Comparison of ENCODE assay signal across 16 cellular contexts in genomic region chrX:47849776-47850175, GRCh38. TPM values are rescaled to one million over a fixed set of nuclear protein-coding genes. Genes with fewer than 3 reads are reported as not detected.
DNase-seq lines count a peak whose midpoint lies in the region; ATAC-seq and TF ChIP-seq lines count a peak whose summit lies in the region.
"Had no signal": no experiment of that assay in that cellular context is flagged by ENCODE, and none has a peak within 500 bp of the region (broad histone marks: within the 10 kb centered on the region; RNA-seq: fewer than 3 reads in every experiment).

No MANE protein-coding gene starts in this region.

- no peaks in the 10 kb centered on the region for H3K9me2 ChIP-seq in Loucy (replicated peaks; ENCODE audit: low read depth, low read length)

- peaks cover 5% of the 10 kb centered on the region for H3K4me1 ChIP-seq in Loucy (ENCODE audit: insufficient read depth, low read length, poor library complexity, severe bottlenecking)

- no peaks in the 10 kb centered on the region for H3K9me3 Mint-ChIP-seq in central memory CD8-positive, alpha-beta T cell
- H3K9me3 Mint-ChIP-seq in stimulated activated effector memory CD8-positive, alpha-beta T cell treated with anti-CD3 and anti-CD28 coated beads, Interleukin-12 subunit alpha, Interleukin-12 subunit beta, amount 100 ng/mL, for 72 hours: no peaks in the 10 kb centered on the region
- no peaks in the 10 kb centered on the region for H3K9me3 Mint-ChIP-seq in activated CD4-positive, alpha-beta memory T cell treated with anti-CD3 and anti-CD28 coated beads for 36 hours
- H3K9me3 Mint-ChIP-seq: CD4-positive, alpha-beta memory T cell had no signal

- no peak overlapping the region for H2AFZ ChIP-seq in Loucy (ENCODE audit: low read length)

- ATAC-seq in GM18867 (IDR thresholded peaks at IDR 0.05; ENCODE audit: unreplicated experiment): peak; percentile 56
- no peak for ATAC-seq in central memory CD8-positive, alpha-beta T cell (replicated peaks; ENCODE audit: extremely low read depth, poor library complexity, severe bottlenecking)
- ATAC-seq in stimulated activated effector memory CD8-positive, alpha-beta T cell treated with anti-CD3 and anti-CD28 coated beads, Interleukin-12 subunit alpha, Interleukin-12 subunit beta, amount 100 ng/mL, for 72 hours: no peak

- H3K36me3 Mint-ChIP-seq in central memory CD8-positive, alpha-beta T cell (ENCODE audit: insufficient read depth): peaks cover 25% of the 10 kb centered on the region
- H3K36me3 Mint-ChIP-seq in stimulated activated effector memory CD8-positive, alpha-beta T cell treated with anti-CD3 and anti-CD28 coated beads, Interleukin-12 subunit alpha, Interleukin-12 subunit beta, amount 100 ng/mL, for 72 hours: peaks cover 66% of the 10 kb centered on the region
- H3K36me3 Mint-ChIP-seq in activated CD4-positive, alpha-beta memory T cell treated with anti-CD3 and anti-CD28 coated beads for 36 hours: peaks cover 16% of the 10 kb centered on the region

- H3K4me3 Mint-ChIP-seq in central memory CD8-positive, alpha-beta T cell: no peak overlapping the region
- H3K4me3 Mint-ChIP-seq in stimulated activated effector memory CD8-positive, alpha-beta T cell treated with anti-CD3 and anti-CD28 coated beads, Interleukin-12 subunit alpha, Interleukin-12 subunit beta, amount 100 ng/mL, for 72 hours: no peak overlapping the region
- H3K4me3 Mint-ChIP-seq in activated CD4-positive, alpha-beta memory T cell treated with anti-CD3 and anti-CD28 coated beads for 36 hours: no peak overlapping the region
- H3K4me3 Mint-ChIP-seq: CD4-positive, alpha-beta memory T cell had no signal

- no peak overlapping the region for H3K9ac ChIP-seq in Loucy (ENCODE audit: low read depth, low read length, poor library complexity, severe bottlenecking)

- H3K36me3 ChIP-seq in Loucy (ENCODE audit: insufficient read depth, low read length): peaks cover 9% of the 10 kb centered on the region; the same call in 1 of the 2 replicates

- peak overlapping the region; percentile 32 for H3K27ac Mint-ChIP-seq in central memory CD8-positive, alpha-beta T cell (ENCODE audit: low read depth)
- peak overlapping the region; percentile 43 for H3K27ac Mint-ChIP-seq in stimulated activated effector memory CD8-positive, alpha-beta T cell treated with anti-CD3 and anti-CD28 coated beads, Interleukin-12 subunit alpha, Interleukin-12 subunit beta, amount 100 ng/mL, for 72 hours
- H3K27ac Mint-ChIP-seq in activated CD4-positive, alpha-beta memory T cell treated with anti-CD3 and anti-CD28 coated beads for 36 hours: no peak overlapping the region
- H3K27ac Mint-ChIP-seq: CD4-positive, alpha-beta memory T cell had no signal

- peaks cover 8% of the 10 kb centered on the region for H3K4me1 Mint-ChIP-seq in central memory CD8-positive, alpha-beta T cell
- H3K4me1 Mint-ChIP-seq in stimulated activated effector memory CD8-positive, alpha-beta T cell treated with anti-CD3 and anti-CD28 coated beads, Interleukin-12 subunit alpha, Interleukin-12 subunit beta, amount 100 ng/mL, for 72 hours: no peaks in the 10 kb centered on the region
- H3K4me1 Mint-ChIP-seq in activated CD4-positive, alpha-beta memory T cell treated with anti-CD3 and anti-CD28 coated beads for 36 hours (ENCODE audit: low read depth): peaks cover under 1% of the 10 kb centered on the region

- no peaks in the 10 kb centered on the region for H3F3A ChIP-seq in Loucy (ENCODE audit: low read depth)

- peak overlapping the region; percentile 21 for H3K4me3 ChIP-seq in Loucy (ENCODE audit: low read length, poor library complexity, severe bottlenecking)

- CTCF ChIA-PET in activated CD4-positive, alpha-beta memory T cell treated with anti-CD3 and anti-CD28 coated beads for 36 hours (lab: Charles Lee): no interaction called here

- TF ChIP-seq CTCF in Loucy (conservative IDR thresholded peaks at IDR 0.05; ENCODE audit: low read length): no peak

- H3K9me3 ChIP-seq in Loucy (ENCODE audit: insufficient read depth, low read depth, low read length): no peaks in the 10 kb centered on the region

- peak overlapping the region; percentile 54 for H3K4me2 ChIP-seq in Loucy (ENCODE audit: low read depth, low read length, poor library complexity, severe bottlenecking)

- H4K20me1 ChIP-seq in Loucy (ENCODE audit: insufficient read depth, low read length, poor library complexity, severe bottlenecking): no peaks in the 10 kb centered on the region

- no peak for DNase-seq in central memory CD8-positive, alpha-beta T cell (ENCODE audit: low spot score in 2 of 2)
- no peak for DNase-seq in stimulated activated effector memory CD8-positive, alpha-beta T cell treated with anti-CD3 and anti-CD28 coated beads, Interleukin-12 subunit alpha, Interleukin-12 subunit beta, amount 100 ng/mL, for 72 hours (ENCODE audit: low spot score in 2 of 2)
- no peak for DNase-seq in activated CD4-positive, alpha-beta memory T cell treated with anti-CD3 and anti-CD28 coated beads for 36 hours
- DNase-seq in NCI-H1694 treated with DMSO at 0.1 percent for 48 hours (lab: John Stamatoyannopoulos, UW) (no peak), NCI-H2196 (lab: John Stamatoyannopoulos, UW; ENCODE audit: unreplicated experiment) (no peak)
- DNase-seq: CD4-positive, alpha-beta memory T cell; DMS79 treated with DMSO at 0.1 percent for 48 hours; GOT3; MM.1S; NCI-H1930; NCI-H2227 treated with DMSO at 0.1 percent for 48 hours; NCI-H69; RPMI8226; SIG-M5 had no signal

- H3K79me2 ChIP-seq in Loucy (ENCODE audit: insufficient read depth, low read length): no peaks in the 10 kb centered on the region

- no peaks in the 10 kb centered on the region for H3K27me3 Mint-ChIP-seq in central memory CD8-positive, alpha-beta T cell
- H3K27me3 Mint-ChIP-seq in activated CD4-positive, alpha-beta memory T cell treated with anti-CD3 and anti-CD28 coated beads for 36 hours: no peaks in the 10 kb centered on the region
- H3K27me3 Mint-ChIP-seq: CD4-positive, alpha-beta memory T cell had no signal

- POLR2A ChIA-PET in activated CD4-positive, alpha-beta memory T cell treated with anti-CD3 and anti-CD28 coated beads for 36 hours (lab: Charles Lee): no interaction called here

- intact Hi-C loops in activated CD4-positive, alpha-beta memory T cell treated with anti-CD3 and anti-CD28 coated beads for 36 hours (cut with micrococcal nuclease): loop anchor here (5.0 kb wide), 1 partner anchor 178 kb away; no protein-coding TSS in a partner anchor

- no peaks in the 10 kb centered on the region for H3K27me3 ChIP-seq in Loucy (ENCODE audit: insufficient read depth, low read length, poor library complexity, severe bottlenecking)

RNA-seq across cellular contexts. Expression of gene ZNF81, which starts 13.1 kb away (rescaled TPM):
- 1 to 10 TPM; 6.0 to 7.2 TPM for total RNA-seq in activated CD4-positive, alpha-beta memory T cell treated with anti-CD3 and anti-CD28 coated beads for 36 hours
